Comparison of ENCODE assay signal across 25 cellular contexts in genomic region chr12:105271364-105271763, GRCh38. TPM values are rescaled to one million over a fixed set of nuclear protein-coding genes. Genes with fewer than 3 reads are reported as not detected.
A peak's percentile ranks its signal among the peaks of the same experiment; 100 is the strongest.
DNase-seq lines count a peak whose midpoint lies in the region; FAIRE-seq and TF ChIP-seq lines count a peak whose summit lies in the region.
"Had no signal": no experiment of that assay in that cellular context is flagged by ENCODE, and none has a peak within 500 bp of the region (broad histone marks: within the 10 kb centered on the region; RNA-seq: fewer than 3 reads in every experiment).

No MANE protein-coding gene starts in this region.

- no peaks in the 10 kb centered on the region for H3K9me3 ChIP-seq in SK-N-SH
- H3K9me3 ChIP-seq in endothelial cell of umbilical vein (replicated peaks; ENCODE audit: control insufficient read depth, insufficient read depth, low read length) = no peaks in the 10 kb centered on the region
- no peaks in the 10 kb centered on the region for H3K9me3 ChIP-seq in smooth muscle cell (replicated peaks; ENCODE audit: low read depth)
- H3K9me3 ChIP-seq: A549, BE2C had no signal

- no peaks in the 10 kb centered on the region for H4K20me1 ChIP-seq in SK-N-SH (ENCODE audit: insufficient read depth)
- no peaks in the 10 kb centered on the region for H4K20me1 ChIP-seq in endothelial cell of umbilical vein (replicated peaks; ENCODE audit: control insufficient read depth, extremely low read depth, insufficient read depth, low read length)
- H4K20me1 ChIP-seq in smooth muscle cell (ENCODE audit: low read depth) = no peaks in the 10 kb centered on the region
- H4K20me1 ChIP-seq: BLaER1 treated with 17β-estradiol and CSF1 and Interleukin-3, amounts not matched to agents 10 nM and 100 nM had no signal

- H3K27me3 ChIP-seq in SK-N-SH (ENCODE audit: insufficient read depth) (no peaks in the 10 kb centered on the region), endothelial cell of umbilical vein (ENCODE audit: control insufficient read depth in 2 of 2, insufficient read depth in 2 of 2, low read length in 2 of 2) (no peaks in the 10 kb centered on the region), smooth muscle cell (ENCODE audit: low read depth) (no peaks in the 10 kb centered on the region)
- H3K27me3 ChIP-seq: BLaER1 treated with 17β-estradiol and CSF1 and Interleukin-3, amounts not matched to agents 10 nM and 100 nM had no signal

- H3K4me2 ChIP-seq in SK-N-SH = peak overlapping the region; percentile 51; the same call in 1 of the 2 replicates
- no peak overlapping the region for H3K4me2 ChIP-seq in endothelial cell of umbilical vein (ENCODE audit: insufficient read depth, low read length)
- H3K4me2 ChIP-seq in smooth muscle cell = peak overlapping the region; percentile 9
- H3K4me2 ChIP-seq: A549; BLaER1 treated with 17β-estradiol and CSF1 and Interleukin-3, amounts not matched to agents 10 nM and 100 nM had no signal

- H3K9me1 ChIP-seq in endothelial cell of umbilical vein (replicated peaks; ENCODE audit: control insufficient read depth, extremely low read depth, insufficient read depth, low read length) = no peaks in the 10 kb centered on the region

- FAIRE-seq in endothelial cell of umbilical vein (lab: Jason Lieb, UNC) (peak; percentile 61), GM19239 (lab: Jason Lieb, UNC) (no peak)
- FAIRE-seq: A549, D721Med, GM12878, H1 had no signal

- H3F3A ChIP-seq in SK-N-SH (replicated peaks; ENCODE audit: insufficient read depth) = peaks cover 11% of the 10 kb centered on the region
- H3F3A ChIP-seq in smooth muscle cell (ENCODE audit: low read depth) = no peaks in the 10 kb centered on the region

- WGBS in SK-N-SH (ENCODE audit: low lambda C conversion rate) = 20% methylated on average over 1 of the region's 1 CpG
- 78% methylated on average over 1 of the region's 1 CpG for WGBS in smooth muscle cell (ENCODE audit: low lambda C conversion rate)

- H3K9me3 Mint-ChIP-seq in HFFc6 = no peaks in the 10 kb centered on the region
- H3K9me3 Mint-ChIP-seq in activated CD4-positive, alpha-beta T cell treated with anti-CD3 and anti-CD28 coated beads, Interleukin-2, amount 10 ng/mL, durations not matched to agents 7 days and 5 days = no peaks in the 10 kb centered on the region
- H3K9me3 Mint-ChIP-seq: CD4-positive, alpha-beta T cell; CD8-positive, alpha-beta memory T cell had no signal

- H3K36me3 ChIP-seq in SK-N-SH (replicated peaks in 1 of 2; ENCODE audit: control insufficient read depth in 1 of 2, insufficient read depth in 2 of 2, low read length in 1 of 2) (no peaks in the 10 kb centered on the region), endothelial cell of umbilical vein (ENCODE audit: control insufficient read depth in 2 of 2, extremely low read depth in 1 of 2, insufficient read depth in 2 of 2, low read length in 2 of 2) (no peaks in the 10 kb centered on the region), smooth muscle cell (ENCODE audit: low read depth) (no peaks in the 10 kb centered on the region)
- H3K36me3 ChIP-seq: BE2C; BLaER1 treated with 17β-estradiol and CSF1 and Interleukin-3, amounts not matched to agents 10 nM and 100 nM had no signal

- H3K4me3 ChIP-seq in SK-N-SH (ENCODE audit: low read depth in 2 of 2, low read length in 1 of 2) (no peak overlapping the region; a peak in 1 of 4 replicates), endothelial cell of umbilical vein (replicated peaks in 1 of 3; ENCODE audit: insufficient read depth in 1 of 3, low read depth in 1 of 3, low read length in 3 of 3) (no peak overlapping the region), smooth muscle cell (no peak overlapping the region)
- H3K4me3 ChIP-seq: A549; BLaER1 treated with 17β-estradiol and CSF1 and Interleukin-3, amounts not matched to agents 10 nM and 100 nM; GM12878 had no signal

- H3K9me2 ChIP-seq in SK-N-SH = no peaks in the 10 kb centered on the region

- POLR2A ChIA-PET in SK-N-SH (lab: Yijun Ruan, JAX) (no interaction called here), endothelial cell of umbilical vein (lab: Charles Lee) (no interaction called here)
- POLR2A ChIA-PET in activated CD4-positive, alpha-beta T cell treated with anti-CD3 and anti-CD28 coated beads, Interleukin-2, amount 10 ng/mL, durations not matched to agents 7 days and 5 days (lab: Charles Lee) = no interaction called here

- no peak for TF ChIP-seq CTCF in HFFc6 (IDR thresholded peaks at IDR 0.05)
- TF ChIP-seq CTCF in SK-N-SH (IDR thresholded peaks at IDR 0.05) = no peak
- no peak for TF ChIP-seq CTCF in endothelial cell of umbilical vein (IDR thresholded peaks at IDR 0.05; ENCODE audit: extremely low read depth in 1 of 2, insufficient read depth in 1 of 2, low read depth in 1 of 2, low read length in 2 of 2)
- no peak for TF ChIP-seq CTCF in smooth muscle cell (IDR thresholded peaks at IDR 0.05; ENCODE audit: borderline replicate concordance, insufficient read depth, poor library complexity, severe bottlenecking)

- CTCF ChIA-PET in SK-N-SH (lab: Yijun Ruan, JAX) = no interaction called here
- CTCF ChIA-PET in endothelial cell of umbilical vein (lab: Charles Lee) = interaction anchor here (1.0 kb wide), 1 partner anchor 12 kb away, joined by 3 read pairs; no protein-coding TSS in a partner anchor
- CTCF ChIA-PET in activated CD4-positive, alpha-beta T cell treated with anti-CD3 and anti-CD28 coated beads, Interleukin-2, amount 10 ng/mL, durations not matched to agents 7 days and 5 days (lab: Charles Lee) = interaction anchor here (1.1 kb wide), 1 partner anchor 9 kb away, joined by 3 read pairs; no protein-coding TSS in a partner anchor

- H3K27me3 Mint-ChIP-seq in HFFc6 (ENCODE audit: insufficient read depth) = no peaks in the 10 kb centered on the region; the same call in 1 of the 2 replicates
- H3K27me3 Mint-ChIP-seq in activated CD4-positive, alpha-beta T cell treated with anti-CD3 and anti-CD28 coated beads, Interleukin-2, amount 10 ng/mL, durations not matched to agents 7 days and 5 days = peaks cover 5% of the 10 kb centered on the region
- H3K27me3 Mint-ChIP-seq: CD4-positive, alpha-beta T cell had no signal

- dilution Hi-C loops in endothelial cell of umbilical vein (cut with MboI; ENCODE audit: extremely low pct_ligation_motif_present, low sequenced_read_pairs) = no loop called here

- TF ChIP-seq POLR2A in endothelial cell of umbilical vein (IDR thresholded peaks at IDR 0.05; ENCODE audit: low read depth, low read length) = no peak

- intact Hi-C loops in endothelial cell of umbilical vein (cut with micrococcal nuclease) = no loop called here

- H3K27ac ChIP-seq in SK-N-SH (ENCODE audit: low read depth in 2 of 2, low read length in 1 of 2) (peak overlapping the region in 1 of 2 experiments; percentile 27; a peak in 3 of 4 replicates), endothelial cell of umbilical vein (ENCODE audit: insufficient read depth, low read depth, low read length) (no peak overlapping the region), smooth muscle cell (ENCODE audit: low read depth) (no peak overlapping the region)
- H3K27ac ChIP-seq: A549; BLaER1 treated with 17β-estradiol and CSF1 and Interleukin-3, amounts not matched to agents 10 nM and 100 nM had no signal

- peak overlapping the region; percentile 68; the same call in 1 of the 2 replicates for H3K27ac Mint-ChIP-seq in HFFc6
- no peak overlapping the region for H3K27ac Mint-ChIP-seq in activated CD4-positive, alpha-beta T cell treated with anti-CD3 and anti-CD28 coated beads, Interleukin-2, amount 10 ng/mL, durations not matched to agents 7 days and 5 days
- H3K27ac Mint-ChIP-seq: CD14-positive monocyte; CD4-positive, alpha-beta T cell; CD8-positive, alpha-beta memory T cell had no signal

- no peaks in the 10 kb centered on the region for H3K36me3 Mint-ChIP-seq in HFFc6 (ENCODE audit: low read depth)
- no peaks in the 10 kb centered on the region for H3K36me3 Mint-ChIP-seq in activated CD4-positive, alpha-beta T cell treated with anti-CD3 and anti-CD28 coated beads, Interleukin-2, amount 10 ng/mL, durations not matched to agents 7 days and 5 days (ENCODE audit: low read depth)
- H3K36me3 Mint-ChIP-seq: CD14-positive monocyte; CD8-positive, alpha-beta memory T cell had no signal

- H3K4me1 ChIP-seq in SK-N-SH (ENCODE audit: control insufficient read depth in 1 of 2, insufficient read depth in 2 of 2, low read depth in 1 of 2, low read length in 1 of 2) (peaks cover 8 to 20% of the 10 kb centered on the region in 2 experiments), endothelial cell of umbilical vein (ENCODE audit: control insufficient read depth, extremely low read depth, insufficient read depth, low read length) (no peaks in the 10 kb centered on the region), smooth muscle cell (ENCODE audit: low read depth) (no peaks in the 10 kb centered on the region)
- H3K4me1 ChIP-seq: A549, BE2C had no signal

- peaks cover 52% of the 10 kb centered on the region for H3K4me1 Mint-ChIP-seq in HFFc6 (ENCODE audit: low read depth)
- H3K4me1 Mint-ChIP-seq in activated CD4-positive, alpha-beta T cell treated with anti-CD3 and anti-CD28 coated beads, Interleukin-2, amount 10 ng/mL, durations not matched to agents 7 days and 5 days = peaks cover 2% of the 10 kb centered on the region
- H3K4me1 Mint-ChIP-seq: CD8-positive, alpha-beta memory T cell had no signal

- no peaks in the 10 kb centered on the region for H3K79me2 ChIP-seq in SK-N-SH (ENCODE audit: insufficient read depth)
- no peaks in the 10 kb centered on the region for H3K79me2 ChIP-seq in endothelial cell of umbilical vein (ENCODE audit: control insufficient read depth, insufficient read depth, low read length)
- no peaks in the 10 kb centered on the region for H3K79me2 ChIP-seq in smooth muscle cell (ENCODE audit: low read depth)

- no TSS peak for BruUV-seq in endothelial cell of umbilical vein (replicated peaks; lab: Mats Ljungman, UMichigan)

- no peak for TF ChIP-seq RAD21 in SK-N-SH (IDR thresholded peaks at IDR 0.05; ENCODE audit: low read length)

- no peak for DNase-seq in HFFc6
- DNase-seq in SK-N-SH = no peak
- DNase-seq in endothelial cell of umbilical vein (ENCODE audit: low read depth, low spot score) = no peak
- no peak for DNase-seq in smooth muscle cell (lab: John Stamatoyannopoulos, UW; ENCODE audit: unreplicated experiment)
- DNase-seq in activated CD4-positive, alpha-beta T cell treated with anti-CD3 and anti-CD28 coated beads, Interleukin-2, amount 10 ng/mL, durations not matched to agents 7 days and 5 days = no peak
- DNase-seq in GM19239 (ENCODE audit: insufficient read length, low spot score) = no peak
- DNase-seq in NCI-H1417 treated with DMSO at 0.1 percent for 48 hours (lab: John Stamatoyannopoulos, UW) = no peak
- DNase-seq: 8988T; ACHN; AML-193; BE2C; CD4-positive, alpha-beta T cell; CD8-positive, alpha-beta memory T cell; DMS 273 treated with DMSO at 0.1 percent for 48 hours; DMS79; EL; GDM1; H7; HCEC 1CT had no signal

- peak overlapping the region; percentile 21; the same call in 1 of the 2 replicates for H3K4me3 Mint-ChIP-seq in HFFc6
- H3K4me3 Mint-ChIP-seq in activated CD4-positive, alpha-beta T cell treated with anti-CD3 and anti-CD28 coated beads, Interleukin-2, amount 10 ng/mL, durations not matched to agents 7 days and 5 days = no peak overlapping the region
- H3K4me3 Mint-ChIP-seq: CD14-positive monocyte; CD4-positive, alpha-beta T cell had no signal

- peak in 1 of 2 experiments; percentile 69; a peak in 3 of 4 replicates for TF ChIP-seq EP300 in SK-N-SH (IDR thresholded peaks at IDR 0.05; ENCODE audit: borderline replicate concordance in 1 of 2, low read depth in 1 of 2, low read length in 1 of 2)

- no peak overlapping the region for H3K9ac ChIP-seq in SK-N-SH
- H3K9ac ChIP-seq in endothelial cell of umbilical vein (replicated peaks; ENCODE audit: extremely low read depth, insufficient read depth, low read length) = no peak overlapping the region
- no peak overlapping the region for H3K9ac ChIP-seq in smooth muscle cell (ENCODE audit: low read depth)
- H3K9ac ChIP-seq: BLaER1 treated with 17β-estradiol and CSF1 and Interleukin-3, amounts not matched to agents 10 nM and 100 nM had no signal

- H2AFZ ChIP-seq in SK-N-SH (ENCODE audit: low read depth) (peak overlapping the region; percentile 67; the same call in 1 of the 2 replicates), endothelial cell of umbilical vein (ENCODE audit: low read depth, low read length) (no peak overlapping the region), smooth muscle cell (ENCODE audit: low read depth) (no peak overlapping the region)

RNA-seq across cellular contexts. Expression of gene APPL2, which starts 35.4 kb away (rescaled TPM):
- total RNA-seq in HFFc6 (2021; fragmentation: NEBNext Ultra II Directional; extraction: Animal tissue kit (Norgen Biotek cat#: 25700)) = 10 to 100 TPM; 67.9 to 98.4 (median 87.8) TPM
- polyA plus RNA-seq in SK-N-SH (2012; rRNA removed) (59.2 and 65.9 TPM in 2 replicates), endothelial cell of umbilical vein (8.1 and 9.2 TPM in 2 replicates), smooth muscle cell (17.7 and 22.4 TPM in 2 replicates)
- polyA plus RNA-seq in SK-N-SH (2012; cell fraction: cytosol; rRNA removed) = 69.2 and 93.5 TPM in 2 replicates
- 71.4 and 120 TPM in 2 replicates for polyA plus RNA-seq in SK-N-SH (2012; cell fraction: nucleus; rRNA removed)
- total RNA-seq in endothelial cell of umbilical vein (21.4 and 31.8 TPM in 2 replicates), smooth muscle cell (19.8 and 32.8 TPM in 2 replicates)
- polyA plus RNA-seq in endothelial cell of umbilical vein (2011; cell fraction: cytosol; rRNA removed) = 11.0 and 11.6 TPM in 2 replicates
- polyA plus RNA-seq in endothelial cell of umbilical vein (2011; cell fraction: nucleus; rRNA removed) = 52.5 and 58.8 TPM in 2 replicates
- 21.9 and 23.1 TPM in 2 replicates for polyA plus RNA-seq in endothelial cell of umbilical vein (2012)
- polyA minus RNA-seq in endothelial cell of umbilical vein = 30.0 and 38.2 TPM in 2 replicates
- 7.4 TPM for polyA minus RNA-seq in endothelial cell of umbilical vein (2011; cell fraction: cytosol; rRNA and poly(A)+ RNA removed)
- 59.7 and 67.9 TPM in 2 replicates for polyA minus RNA-seq in endothelial cell of umbilical vein (2011; cell fraction: nucleus; rRNA and poly(A)+ RNA removed)
- 10 to 100 TPM; 24.6 to 27.3 TPM for total RNA-seq in activated CD4-positive, alpha-beta T cell treated with anti-CD3 and anti-CD28 coated beads, Interleukin-2, amount 10 ng/mL, durations not matched to agents 7 days and 5 days

RNA-seq across cellular contexts. Expression of gene C12orf75, which starts 59.1 kb away (rescaled TPM):
- 1,000 to 10,000 TPM; 1,007 to 1,412 (median 1,300) TPM for total RNA-seq in HFFc6 (2021; fragmentation: NEBNext Ultra II Directional; extraction: Animal tissue kit (Norgen Biotek cat#: 25700))
- polyA plus RNA-seq in SK-N-SH (2012; rRNA removed) (221 and 299 TPM in 2 replicates), endothelial cell of umbilical vein (23.6 and 27.6 TPM in 2 replicates), smooth muscle cell (261 and 309 TPM in 2 replicates)
- 363 and 501 TPM in 2 replicates for polyA plus RNA-seq in SK-N-SH (2012; cell fraction: cytosol; rRNA removed)
- polyA plus RNA-seq in SK-N-SH (2012; cell fraction: nucleus; rRNA removed) = 63.0 and 90.2 TPM in 2 replicates
- total RNA-seq in endothelial cell of umbilical vein (60.7 and 73.6 TPM in 2 replicates), smooth muscle cell (201 and 236 TPM in 2 replicates)
- polyA plus RNA-seq in endothelial cell of umbilical vein (2011; cell fraction: cytosol; rRNA removed) = 46.4 and 50.6 TPM in 2 replicates
- polyA plus RNA-seq in endothelial cell of umbilical vein (2011; cell fraction: nucleus; rRNA removed) = 21.8 and 23.3 TPM in 2 replicates
- 47.1 and 71.8 TPM in 2 replicates for polyA plus RNA-seq in endothelial cell of umbilical vein (2012)
- 12.2 and 19.7 TPM in 2 replicates for polyA minus RNA-seq in endothelial cell of umbilical vein
- polyA minus RNA-seq in endothelial cell of umbilical vein (2011; cell fraction: cytosol; rRNA and poly(A)+ RNA removed) = 16.0 TPM
- 10.0 and 18.5 TPM in 2 replicates for polyA minus RNA-seq in endothelial cell of umbilical vein (2011; cell fraction: nucleus; rRNA and poly(A)+ RNA removed)
- 100 to 1,000 TPM; 160 to 210 TPM for total RNA-seq in activated CD4-positive, alpha-beta T cell treated with anti-CD3 and anti-CD28 coated beads, Interleukin-2, amount 10 ng/mL, durations not matched to agents 7 days and 5 days
